In the genomic region with DNA sequence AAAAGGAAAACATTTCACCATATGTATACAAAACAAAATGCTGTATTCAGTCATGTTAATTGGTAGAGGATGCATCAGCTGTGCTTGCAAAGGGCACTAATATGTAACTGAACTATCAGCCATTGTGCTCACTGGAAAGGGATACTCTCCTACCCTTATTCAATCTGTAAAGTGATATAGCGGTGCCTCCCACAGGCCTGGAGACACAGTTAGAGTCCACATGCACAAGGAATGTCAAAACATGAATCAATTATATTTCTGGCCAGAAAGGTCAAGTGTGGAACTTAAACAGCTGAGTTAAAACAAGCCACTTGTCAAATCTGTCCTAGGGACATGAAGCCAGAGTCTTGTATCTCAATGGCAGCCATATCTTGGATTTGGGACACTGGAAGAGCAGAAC, we compare ENCODE assay signal across 24 cellular contexts.
DNase-seq lines count a peak whose midpoint lies in the region; ATAC-seq and TF ChIP-seq lines count a peak whose summit lies in the region.
"Had no signal": no experiment of that assay in that cellular context is flagged by ENCODE, and none has a peak within 500 bp of the region (broad histone marks: within the 10 kb centered on the region; RNA-seq: fewer than 3 reads in every experiment).

No MANE protein-coding gene starts in this region.

- H3K27me3 ChIP-seq in foreskin keratinocyte: no peaks in the 10 kb centered on the region
- H3K27me3 ChIP-seq: adrenal gland, heart left ventricle, tibial nerve had no signal

- peak; percentile 3 for DNase-seq in H4 (ENCODE audit: low spot score)
- DNase-seq in OCI-M1 (lab: John Stamatoyannopoulos, UW): peak; percentile 65
- no peak for DNase-seq in foreskin keratinocyte
- DNase-seq in stimulated activated naive CD4-positive, alpha-beta T cell treated with Interleukin-2 at 50 U/mL for 16 hours (lab: John Stamatoyannopoulos, UW): no peak
- no peak for DNase-seq in EL
- no peak for DNase-seq in activated effector memory CD4-positive, alpha-beta T cell treated with anti-CD3 and anti-CD28 coated beads, Interleukin-2, amount 50 U/mL, for 16 hours
- DNase-seq: activated B cell treated with CpG ODN at 0.5 μM for 24 hours; activated naive CD4-positive, alpha-beta T cell treated with anti-CD3 and anti-CD28 coated beads for 36 hours; adrenal gland; effector CD8-positive, alpha-beta T cell; erythroblast; heart left ventricle; mesenchymal stem cell; NCI-H1417 treated with DMSO at 0.1 percent for 48 hours; NCI-H2107; NCI-H510A treated with DMSO at 0.1 percent for 48 hours; posterior cingulate gyrus; right cardiac atrium; Right ventricle myocardium superior; stimulated activated CD4-positive, alpha-beta T cell treated with anti-CD3 and anti-CD28 coated beads, Interleukin-2, amount 100 ng/mL, for 24 hours; T1000 had no signal

- H3K4me1 ChIP-seq in foreskin keratinocyte: no peaks in the 10 kb centered on the region
- H3K4me1 ChIP-seq: adrenal gland, heart left ventricle, tibial nerve had no signal

- no peak overlapping the region for H3K27ac ChIP-seq in C4-2B
- no peak overlapping the region for H3K27ac ChIP-seq in foreskin keratinocyte
- H3K27ac ChIP-seq: adrenal gland, heart left ventricle, KMS-11, tibial nerve had no signal

- ATAC-seq in foreskin keratinocyte: no peak
- ATAC-seq: heart left ventricle, right cardiac atrium had no signal

- TF ChIP-seq CTCF in C4-2B (conservative IDR thresholded peaks at IDR 0.05): peak; percentile 11; the same call in 1 of the 2 replicates
- TF ChIP-seq CTCF in foreskin keratinocyte (conservative IDR thresholded peaks at IDR 0.05): peak; percentile 36

Comparison
In these comparisons a context has a peak if more than half of its experiments do, and no peak if none do; other contexts are left out.
1. DNase-seq: peak in H4 (single experiment) and OCI-M1 (single experiment); none in foreskin keratinocyte (0 of 2), stimulated activated naive CD4-positive, alpha-beta T cell treated with Interleukin-2 at 50 U/mL for 16 hours (single experiment), EL (single experiment) and activated effector memory CD4-positive, alpha-beta T cell treated with anti-CD3 and anti-CD28 coated beads, Interleukin-2, amount 50 U/mL, for 16 hours (single experiment).